ENCODE assay signal across 9 cellular contexts in genomic region chr11:102566112-102566511, GRCh38. TPM values are rescaled to one million over a fixed set of nuclear protein-coding genes. Genes with fewer than 3 reads are reported as not detected.
"Had no signal": no experiment of that assay in that cellular context is flagged by ENCODE, and none has a peak within 500 bp of the region (broad histone marks: within the 10 kb centered on the region; RNA-seq: fewer than 3 reads in every experiment).

No MANE protein-coding gene starts in this region.

- ATAC-seq: HepG2 had no signal

- H3K27ac Mint-ChIP-seq: IgD-negative memory B cell had no signal

- H3K9ac ChIP-seq: GM23248 had no signal

- H3K4me3 Mint-ChIP-seq: IgD-negative memory B cell had no signal

- DNase-seq: GM23248, GOT3, H7, HCEC 1CT, KBM-7 had no signal

- H2AFZ ChIP-seq: GM23248 had no signal

- FAIRE-seq: HepG2 had no signal

- H3K4me3 ChIP-seq: GM23248 had no signal

- H3K27ac ChIP-seq: GM23248 had no signal

RNA-seq across cellular contexts. Expression of gene MMP7, which starts 35.6 kb away (rescaled TPM):
- total RNA-seq: GM23248, H7, HepG2 had no signal
- polyA plus RNA-seq: GM23248, IgD-negative memory B cell had no signal

RNA-seq across cellular contexts. Expression of gene MMP20, which starts 59.0 kb away (rescaled TPM):
- total RNA-seq: GM23248, H4, H7, HepG2, HT-29 had no signal
- polyA plus RNA-seq: GM23248, IgD-negative memory B cell had no signal
